In the genomic region with DNA sequence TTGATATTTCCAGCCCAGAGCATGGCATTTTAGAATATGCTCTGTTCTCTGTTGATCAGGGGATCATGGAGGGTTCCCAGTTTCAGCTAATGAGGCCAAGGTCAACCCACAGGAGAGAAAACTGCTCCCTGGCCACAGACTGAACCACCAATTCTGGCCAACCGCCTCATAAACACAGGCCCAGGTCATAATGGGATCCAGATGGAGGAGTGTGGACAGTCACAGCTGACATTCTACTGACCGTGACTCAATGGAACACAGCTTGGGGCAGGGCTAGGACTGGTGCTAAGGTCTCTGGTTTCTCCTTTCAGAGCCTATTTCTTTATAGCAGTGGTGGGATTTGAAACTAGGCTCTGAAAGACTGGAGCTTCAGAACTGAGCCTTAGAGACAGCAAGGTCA, we compare ENCODE assay signal across 14 cellular contexts.
DNase-seq lines count a peak whose midpoint lies in the region; ATAC-seq, FAIRE-seq and TF ChIP-seq lines count a peak whose summit lies in the region.
"Had no signal": no experiment of that assay in that cellular context is flagged by ENCODE, and none has a peak within 500 bp of the region (broad histone marks: within the 10 kb centered on the region; RNA-seq: fewer than 3 reads in every experiment).

No MANE protein-coding gene starts in this region.

- H3K27ac Mint-ChIP-seq in astrocyte (ENCODE audit: unreplicated experiment) = no peak overlapping the region
- H3K27ac Mint-ChIP-seq in activated CD4-positive, alpha-beta T cell treated with anti-CD3 and anti-CD28 coated beads for 36 hours = no peak overlapping the region

- H3K27me3 Mint-ChIP-seq in astrocyte (ENCODE audit: low read depth, unreplicated experiment) = no peaks in the 10 kb centered on the region
- no peaks in the 10 kb centered on the region for H3K27me3 Mint-ChIP-seq in activated CD4-positive, alpha-beta T cell treated with anti-CD3 and anti-CD28 coated beads for 36 hours
- H3K27me3 Mint-ChIP-seq: naive B cell had no signal

- DNase-seq in GM04503 (ENCODE audit: low read depth) (peak; percentile 85), astrocyte (ENCODE audit: low read depth) (peak; percentile 75), left ventricle myocardium inferior (no peak), stomach (peak; percentile 21), suprapubic skin (ENCODE audit: low spot score in 2 of 2) (no peak), NK-92 (lab: John Stamatoyannopoulos, UW; ENCODE audit: unreplicated experiment) (no peak), frontal cortex (ENCODE audit: low spot score in 2 of 2) (no peak)
- no peak for DNase-seq in activated CD4-positive, alpha-beta T cell treated with anti-CD3 and anti-CD28 coated beads for 36 hours
- DNase-seq: activated T-cell treated with anti-CD3 and anti-CD28 coated beads, Interleukin-2, amount 50 U/mL, for 48 hours; MM.1S; naive B cell; NCI-H2171; right lobe of liver had no signal

- no peak for TF ChIP-seq CTCF in astrocyte (IDR thresholded peaks at IDR 0.05; ENCODE audit: insufficient read depth, low read depth, low read length)
- TF ChIP-seq CTCF in left ventricle myocardium inferior (IDR thresholded peaks at IDR 0.05; ENCODE audit: borderline replicate concordance) = no peak
- TF ChIP-seq CTCF in stomach (IDR thresholded peaks at IDR 0.05) = no peak
- no peak for TF ChIP-seq CTCF in suprapubic skin (IDR thresholded peaks at IDR 0.05)

- CTCF ChIA-PET in activated CD4-positive, alpha-beta T cell treated with anti-CD3 and anti-CD28 coated beads for 36 hours (lab: Charles Lee) = interaction anchor here (0.8 kb wide), 1 partner anchor 64 kb away, joined by 5 read pairs; no protein-coding TSS in a partner anchor

- H3K4me3 Mint-ChIP-seq in astrocyte (ENCODE audit: unreplicated experiment) = no peak overlapping the region
- no peak overlapping the region for H3K4me3 Mint-ChIP-seq in activated CD4-positive, alpha-beta T cell treated with anti-CD3 and anti-CD28 coated beads for 36 hours
- H3K4me3 Mint-ChIP-seq: naive B cell had no signal

- peaks cover 89% of the 10 kb centered on the region for H4K20me1 ChIP-seq in astrocyte (ENCODE audit: insufficient read depth, low read length)

- TF ChIP-seq EP300 in stomach (IDR thresholded peaks at IDR 0.05) = no peak
- no peak for TF ChIP-seq EP300 in suprapubic skin (IDR thresholded peaks at IDR 0.05)

- H3K27ac ChIP-seq in astrocyte (ENCODE audit: low read depth, low read length) = no peak overlapping the region
- H3K27ac ChIP-seq in left ventricle myocardium inferior (replicated peaks) = peak overlapping the region; percentile 24
- H3K27ac ChIP-seq in stomach = no peak overlapping the region
- H3K27ac ChIP-seq in suprapubic skin = no peak overlapping the region
- H3K27ac ChIP-seq: ascending aorta had no signal

- FAIRE-seq in astrocyte (lab: Jason Lieb, UNC) = no peak
- FAIRE-seq in frontal cortex (lab: Jason Lieb, UNC) = no peak

- H3K9me3 ChIP-seq in astrocyte (ENCODE audit: insufficient read depth, low read depth, low read length) = no peaks in the 10 kb centered on the region
- H3K9me3 ChIP-seq in left ventricle myocardium inferior (replicated peaks) = no peaks in the 10 kb centered on the region
- H3K9me3 ChIP-seq in stomach = no peaks in the 10 kb centered on the region
- no peaks in the 10 kb centered on the region for H3K9me3 ChIP-seq in suprapubic skin
- H3K9me3 ChIP-seq: ascending aorta, right lobe of liver had no signal

- H3K79me2 ChIP-seq in astrocyte (ENCODE audit: insufficient read depth, low read length) = peaks cover 75% of the 10 kb centered on the region

- H3K36me3 Mint-ChIP-seq in astrocyte (ENCODE audit: low read depth, unreplicated experiment) = peaks cover 13% of the 10 kb centered on the region
- peaks cover 16% of the 10 kb centered on the region for H3K36me3 Mint-ChIP-seq in activated CD4-positive, alpha-beta T cell treated with anti-CD3 and anti-CD28 coated beads for 36 hours (ENCODE audit: low read depth)
- H3K36me3 Mint-ChIP-seq: naive B cell had no signal

- H3K36me3 ChIP-seq in astrocyte (ENCODE audit: insufficient read depth, low read length) (peaks cover 10% of the 10 kb centered on the region), left ventricle myocardium inferior (peaks cover 20% of the 10 kb centered on the region), stomach (peaks cover 31 to 70% (median 69%) of the 10 kb centered on the region in 4 donors), suprapubic skin (peaks cover 9% of the 10 kb centered on the region)

- TF ChIP-seq POLR2A in stomach (IDR thresholded peaks at IDR 0.05) (no peak), suprapubic skin (IDR thresholded peaks at IDR 0.05) (no peak)

- H2AFZ ChIP-seq in astrocyte (ENCODE audit: low read depth, low read length) = no peak overlapping the region

- no peak overlapping the region for H3K9ac ChIP-seq in astrocyte (ENCODE audit: low read length)

- peaks cover 3% of the 10 kb centered on the region for H3K4me1 Mint-ChIP-seq in astrocyte (ENCODE audit: low read depth, unreplicated experiment)
- peaks cover 4% of the 10 kb centered on the region for H3K4me1 Mint-ChIP-seq in activated CD4-positive, alpha-beta T cell treated with anti-CD3 and anti-CD28 coated beads for 36 hours

- intact Hi-C loops in left ventricle myocardium inferior (cut with micrococcal nuclease) = no loop called here
- intact Hi-C loops in stomach (cut with DNase I; ENCODE audit: low total_unique reads) = no loop called here
- intact Hi-C loops in activated CD4-positive, alpha-beta T cell treated with anti-CD3 and anti-CD28 coated beads for 36 hours (cut with DNase I, micrococcal nuclease) = no loop called here

- H3K27me3 ChIP-seq in astrocyte (ENCODE audit: insufficient read depth, low read length) (no peaks in the 10 kb centered on the region), left ventricle myocardium inferior (ENCODE audit: low read depth) (no peaks in the 10 kb centered on the region), stomach (no peaks in the 10 kb centered on the region), suprapubic skin (no peaks in the 10 kb centered on the region)
- H3K27me3 ChIP-seq: ascending aorta, right lobe of liver had no signal

- H3K4me1 ChIP-seq in astrocyte (ENCODE audit: insufficient read depth, low read length) (peaks cover 8% of the 10 kb centered on the region), left ventricle myocardium inferior (peaks cover 100% of the 10 kb centered on the region), stomach (peaks cover 0 to 32% (median 20%) of the 10 kb centered on the region in 4 donors), suprapubic skin (peaks cover 9% of the 10 kb centered on the region)
- H3K4me1 ChIP-seq: ascending aorta had no signal

- ATAC-seq in activated CD4-positive, alpha-beta T cell treated with anti-CD3 and anti-CD28 coated beads for 36 hours = no peak

- WGBS in stomach, 5 donors = 56 to 84% (median 78%) methylated on average over 2 of the region's 2 CpGs
- WGBS in suprapubic skin = 65% methylated on average over 2 of the region's 2 CpGs

- H3K4me3 ChIP-seq in astrocyte (ENCODE audit: insufficient read depth, low read depth, low read length) = no peak overlapping the region
- no peak overlapping the region for H3K4me3 ChIP-seq in left ventricle myocardium inferior
- H3K4me3 ChIP-seq in stomach = no peak overlapping the region
- no peak overlapping the region for H3K4me3 ChIP-seq in suprapubic skin
- H3K4me3 ChIP-seq: ascending aorta, right lobe of liver had no signal

- peak overlapping the region; percentile 47 for H3K4me2 ChIP-seq in astrocyte (ENCODE audit: low read length)

- POLR2A ChIA-PET in activated CD4-positive, alpha-beta T cell treated with anti-CD3 and anti-CD28 coated beads for 36 hours (lab: Charles Lee) = interaction anchor here (0.6 kb wide), 1 partner anchor 92 kb away, joined by 5 read pairs; no protein-coding TSS in a partner anchor

- no peaks in the 10 kb centered on the region for H3K9me3 Mint-ChIP-seq in astrocyte (ENCODE audit: unreplicated experiment)
- H3K9me3 Mint-ChIP-seq in activated CD4-positive, alpha-beta T cell treated with anti-CD3 and anti-CD28 coated beads for 36 hours (ENCODE audit: low read depth) = no peaks in the 10 kb centered on the region
- H3K9me3 Mint-ChIP-seq: naive B cell had no signal

Comparison
In these comparisons a context has a peak if more than half of its experiments do, and no peak if none do; other contexts are left out.
1. DNase-seq: peak in GM04503 (single experiment), astrocyte (single experiment) and stomach (single experiment); none in left ventricle myocardium inferior (single experiment), suprapubic skin (0 of 2), NK-92 (single experiment), activated CD4-positive, alpha-beta T cell treated with anti-CD3 and anti-CD28 coated beads for 36 hours (single experiment) and frontal cortex (0 of 2).